In genomic region chr12:124917135-124917840, GRCh38 we compare ENCODE assay signal across 7 cellular contexts. TPM values are rescaled to one million over a fixed set of nuclear protein-coding genes. Genes with fewer than 3 reads are reported as not detected.
DNase-seq lines count a peak whose midpoint lies in the region; ATAC-seq and TF ChIP-seq lines count a peak whose summit lies in the region.

No MANE protein-coding gene starts in this region.

- TF ChIP-seq CTCF in VCaP (conservative IDR thresholded peaks at IDR 0.05) (no peak), choroid plexus epithelial cell (conservative IDR thresholded peaks at IDR 0.05; ENCODE audit: low read depth, low read length) (no peak), left lung (IDR thresholded peaks at IDR 0.05) (no peak)

- H3K36me3 ChIP-seq in left lung, result peaks cover 0 to 15% of the 10 kb centered on the region in 2 donors

- H3K27ac ChIP-seq in VCaP (peak overlapping the region; percentile 99), left lung (peak overlapping the region; percentile 99)

- DNase-seq in choroid plexus epithelial cell (ENCODE audit: low read depth) (peak; percentile 100), left lung (peak; percentile 97 to 99), DMS 273 treated with DMSO at 0.1 percent for 48 hours (lab: John Stamatoyannopoulos, UW) (no peak)
- DNase-seq in stimulated activated CD4-positive, alpha-beta T cell treated with anti-CD3 and anti-CD28 coated beads, Interleukin-4, amount 100 ng/mL, for 4 hours, result peak; percentile 79 to 89

- H3K4me3 ChIP-seq in choroid plexus epithelial cell (ENCODE audit: low read depth, low read length) (peak overlapping the region; percentile 26), left lung (peak overlapping the region; percentile 18 to 83)

- no peaks in the 10 kb centered on the region for H3K27me3 ChIP-seq in left lung

- H3K4me1 ChIP-seq in left lung, result peaks cover 32 to 73% of the 10 kb centered on the region in 2 donors

- no peaks in the 10 kb centered on the region for H3K9me3 ChIP-seq in left lung

- ATAC-seq in GM18907 (IDR thresholded peaks at IDR 0.05; ENCODE audit: unreplicated experiment) (peak; percentile 53), HG03135 (IDR thresholded peaks at IDR 0.05; ENCODE audit: unreplicated experiment) (peak; percentile 48), left lung (peak; percentile 75)

- intact Hi-C loops in left lung (cut with DNase I), result no loop called here

RNA-seq across cellular contexts. Expression of gene UBC, which starts 2.8 kb away (rescaled TPM):
- 1,000 to 10,000 TPM in 1 of 2 donors, 100 to 1,000 TPM in 1; 933 to 1,095 TPM for total RNA-seq in left lung

RNA-seq across cellular contexts. Expression of gene SCARB1, which starts 53.6 kb away (rescaled TPM):
- total RNA-seq in left lung, result 10 to 100 TPM; 23.5 to 36.5 TPM
